In the genomic region with DNA sequence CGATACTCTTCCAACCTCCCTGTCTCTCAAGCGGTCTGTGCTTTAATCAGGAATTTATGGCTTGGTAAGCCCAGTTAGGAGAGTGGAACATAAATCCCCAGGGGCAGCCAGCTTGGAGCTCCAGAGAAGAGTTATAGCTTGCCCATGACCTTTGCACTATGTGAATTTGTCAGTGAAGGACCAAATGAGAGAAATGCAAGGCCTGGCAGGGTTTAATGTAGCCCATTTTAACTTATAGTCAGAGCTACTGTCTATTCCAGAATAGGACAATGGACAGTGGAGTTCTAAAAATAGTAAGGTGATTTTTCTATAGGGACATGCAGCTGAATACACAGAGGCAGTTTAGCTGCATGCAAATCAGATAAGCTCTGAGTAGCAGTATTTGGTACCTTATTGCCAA, we compare ENCODE assay signal across 11 cellular contexts.
DNase-seq lines count a peak whose midpoint lies in the region; ATAC-seq and TF ChIP-seq lines count a peak whose summit lies in the region.
"Had no signal": no experiment of that assay in that cellular context is flagged by ENCODE, and none has a peak within 500 bp of the region (broad histone marks: within the 10 kb centered on the region; RNA-seq: fewer than 3 reads in every experiment).

No MANE protein-coding gene starts in this region.

- TF ChIP-seq CTCF in fibroblast of villous mesenchyme (IDR thresholded peaks at IDR 0.05; ENCODE audit: insufficient read depth, low read depth, low read length), result no peak
- no peak for TF ChIP-seq CTCF in gastrocnemius medialis (IDR thresholded peaks at IDR 0.05 in 4 of 5, conservative IDR thresholded peaks at IDR 0.05 in 1 of 5)
- TF ChIP-seq CTCF in GM20000 (IDR thresholded peaks at IDR 0.05; ENCODE audit: extremely low read depth, missing control alignments), result no peak

- H3K27ac ChIP-seq in gastrocnemius medialis, result peak overlapping the region in 3 of 4 donors; percentile 48 to 75 (median 69)

- no peak for ATAC-seq in gastrocnemius medialis
- ATAC-seq in HG02623 (IDR thresholded peaks at IDR 0.05; ENCODE audit: unreplicated experiment), result no peak
- ATAC-seq: activated naive CD8-positive, alpha-beta T cell treated with anti-CD3 and anti-CD28 coated beads, Interleukin-2, amount 50 U/mL, for 24 hours had no signal

- H3K27me3 ChIP-seq in gastrocnemius medialis, result no peaks in the 10 kb centered on the region

- DNase-seq in Daoy (ENCODE audit: low read depth) (peak; percentile 13), SHP77 (lab: John Stamatoyannopoulos, UW) (peak; percentile 21 to 41), fibroblast of villous mesenchyme (ENCODE audit: low read depth) (peak; percentile 23), gastrocnemius medialis (no peak), GM20000 (ENCODE audit: low spot score) (no peak), H4 (ENCODE audit: low spot score) (no peak)
- no peak for DNase-seq in activated naive CD4-positive, alpha-beta T cell treated with anti-CD3 and anti-CD28 coated beads, Interleukin-2, amount 10 ng/mL, durations not matched to agents 7 days and 5 days
- DNase-seq: activated CD4-positive, alpha-beta memory T cell treated with anti-CD3 and anti-CD28 coated beads, Interleukin-2, amount 10 ng/mL, durations not matched to agents 7 days and 5 days; activated naive CD8-positive, alpha-beta T cell treated with anti-CD3 and anti-CD28 coated beads, Interleukin-2, amount 50 U/mL, for 24 hours; Caco-2 had no signal

- H3K27me3 Mint-ChIP-seq in activated naive CD4-positive, alpha-beta T cell treated with anti-CD3 and anti-CD28 coated beads, Interleukin-2, amount 10 ng/mL, durations not matched to agents 7 days and 5 days, result peaks cover 16% of the 10 kb centered on the region

- in situ Hi-C loops in gastrocnemius medialis (cut with MboI; ENCODE audit: low sequenced_read_pairs in 4 of 4), result no loop called here

- H3K4me1 Mint-ChIP-seq in activated naive CD4-positive, alpha-beta T cell treated with anti-CD3 and anti-CD28 coated beads, Interleukin-2, amount 10 ng/mL, durations not matched to agents 7 days and 5 days, result no peaks in the 10 kb centered on the region
- H3K4me1 Mint-ChIP-seq: activated CD4-positive, alpha-beta memory T cell treated with anti-CD3 and anti-CD28 coated beads, Interleukin-2, amount 10 ng/mL, durations not matched to agents 7 days and 5 days; activated naive CD8-positive, alpha-beta T cell treated with anti-CD3 and anti-CD28 coated beads, Interleukin-2, amount 50 U/mL, for 24 hours had no signal

- H3K27ac Mint-ChIP-seq in activated naive CD4-positive, alpha-beta T cell treated with anti-CD3 and anti-CD28 coated beads, Interleukin-2, amount 10 ng/mL, durations not matched to agents 7 days and 5 days, result no peak overlapping the region
- H3K27ac Mint-ChIP-seq: activated CD4-positive, alpha-beta memory T cell treated with anti-CD3 and anti-CD28 coated beads, Interleukin-2, amount 10 ng/mL, durations not matched to agents 7 days and 5 days; activated naive CD8-positive, alpha-beta T cell treated with anti-CD3 and anti-CD28 coated beads, Interleukin-2, amount 50 U/mL, for 24 hours had no signal

- intact Hi-C loops in gastrocnemius medialis (cut with DNase I; ENCODE audit: low total_unique reads), result no loop called here

- H3K9me3 Mint-ChIP-seq in activated naive CD4-positive, alpha-beta T cell treated with anti-CD3 and anti-CD28 coated beads, Interleukin-2, amount 10 ng/mL, durations not matched to agents 7 days and 5 days, result no peaks in the 10 kb centered on the region
- H3K9me3 Mint-ChIP-seq: activated CD4-positive, alpha-beta memory T cell treated with anti-CD3 and anti-CD28 coated beads, Interleukin-2, amount 10 ng/mL, durations not matched to agents 7 days and 5 days; activated naive CD8-positive, alpha-beta T cell treated with anti-CD3 and anti-CD28 coated beads, Interleukin-2, amount 50 U/mL, for 24 hours had no signal

- TF ChIP-seq POLR2A in gastrocnemius medialis (IDR thresholded peaks at IDR 0.05), result no peak

- peaks cover 29 to 48% of the 10 kb centered on the region in 2 donors for H3K4me1 ChIP-seq in gastrocnemius medialis

- CTCF ChIA-PET in activated naive CD4-positive, alpha-beta T cell treated with anti-CD3 and anti-CD28 coated beads, Interleukin-2, amount 10 ng/mL, durations not matched to agents 7 days and 5 days (lab: Charles Lee), result no interaction called here

- H3K4me3 ChIP-seq in fibroblast of villous mesenchyme (ENCODE audit: low read depth, low read length), result no peak overlapping the region
- H3K4me3 ChIP-seq in gastrocnemius medialis, result no peak overlapping the region

- no peak overlapping the region for H3K4me3 Mint-ChIP-seq in activated naive CD4-positive, alpha-beta T cell treated with anti-CD3 and anti-CD28 coated beads, Interleukin-2, amount 10 ng/mL, durations not matched to agents 7 days and 5 days
- H3K4me3 Mint-ChIP-seq: activated CD4-positive, alpha-beta memory T cell treated with anti-CD3 and anti-CD28 coated beads, Interleukin-2, amount 10 ng/mL, durations not matched to agents 7 days and 5 days; activated naive CD8-positive, alpha-beta T cell treated with anti-CD3 and anti-CD28 coated beads, Interleukin-2, amount 50 U/mL, for 24 hours had no signal

- no peaks in the 10 kb centered on the region for H3K9me3 ChIP-seq in gastrocnemius medialis
- H3K9me3 ChIP-seq: Caco-2 had no signal

- no peaks in the 10 kb centered on the region for H3K36me3 Mint-ChIP-seq in activated naive CD4-positive, alpha-beta T cell treated with anti-CD3 and anti-CD28 coated beads, Interleukin-2, amount 10 ng/mL, durations not matched to agents 7 days and 5 days

- no peaks in the 10 kb centered on the region for H3K36me3 ChIP-seq in gastrocnemius medialis

Comparison
In these comparisons a context has a peak if more than half of its experiments do, and no peak if none do; other contexts are left out.
1. DNase-seq: peak in Daoy (single experiment), SHP77 (2 of 2) and fibroblast of villous mesenchyme (single experiment); none in gastrocnemius medialis (0 of 2), GM20000 (single experiment), activated naive CD4-positive, alpha-beta T cell treated with anti-CD3 and anti-CD28 coated beads, Interleukin-2, amount 10 ng/mL, durations not matched to agents 7 days and 5 days (single experiment) and H4 (single experiment).